9 cellular contexts compared by ENCODE assay signal in the genomic region with DNA sequence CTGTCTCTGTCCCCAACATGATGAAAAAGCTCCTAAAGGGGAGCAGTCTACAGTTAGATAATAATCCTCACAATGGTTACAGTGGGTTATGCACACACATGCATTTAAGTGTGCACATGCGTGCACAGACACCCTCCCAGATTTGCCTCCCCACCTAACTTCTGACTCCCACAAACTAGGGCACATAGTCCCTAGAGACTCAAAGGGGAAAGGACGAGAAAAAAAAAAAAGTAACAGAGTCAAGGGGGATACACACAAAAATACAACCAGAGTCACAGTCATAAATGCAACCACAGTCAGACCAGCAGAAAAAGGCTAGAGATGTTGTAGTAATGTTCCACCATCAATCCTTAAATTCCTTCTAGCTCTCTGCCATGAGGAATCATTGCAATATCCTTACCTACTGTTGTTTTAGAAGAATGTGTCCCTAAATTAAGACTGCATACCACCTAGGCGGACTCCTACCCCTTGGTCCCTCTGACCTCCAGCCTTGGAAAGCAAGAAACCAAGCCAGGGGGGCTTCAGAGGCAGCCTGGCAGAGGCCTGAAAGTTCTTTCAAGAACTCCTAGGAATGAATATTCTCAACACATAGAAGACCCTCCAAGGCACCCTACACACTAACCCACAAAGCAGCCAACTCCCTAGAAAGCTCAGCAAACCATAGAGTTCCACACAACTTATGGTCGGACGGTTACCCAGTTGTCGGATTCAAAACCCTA. TPM values are rescaled to one million over a fixed set of nuclear protein-coding genes. Genes with fewer than 3 reads are reported as not detected.
DNase-seq lines count a peak whose midpoint lies in the region; ATAC-seq and TF ChIP-seq lines count a peak whose summit lies in the region.
"Had no signal": no experiment of that assay in that cellular context is flagged by ENCODE, and none has a peak within 500 bp of the region (broad histone marks: within the 10 kb centered on the region; RNA-seq: fewer than 3 reads in every experiment).

No MANE protein-coding gene starts in this region.

- intact Hi-C loops in dendritic cell treated with granulocyte-macrophage colony-stimulating factor and Interleukin-4, amounts not matched to agents 40 ng/mL and 50 ng/mL, for 4 days (cut with micrococcal nuclease) = no loop called here
- intact Hi-C loops in naive thymus-derived CD4-positive, alpha-beta T cell (cut with micrococcal nuclease) = loop anchor here (1.0 to 5.0 kb wide), 5 partner anchors 10 to 1900 kb away; partner anchors contain the start of genes CREB3L4 (in 1 of the 2), DENND4B (in 1 of the 2), GON4L (in 1 of the 2) and INTS3 (in 1 of the 2)

- H3K4me3 ChIP-seq in AG04449 (ENCODE audit: low read depth, low read length) = peak overlapping the region; percentile 94
- H3K4me3 ChIP-seq in Karpas-422 (ENCODE audit: low read length) = peak overlapping the region; percentile 81
- H3K4me3 ChIP-seq in naive thymus-derived CD4-positive, alpha-beta T cell (ENCODE audit: low read length) = peak overlapping the region; percentile 74

- peaks cover 81% of the 10 kb centered on the region for H3K4me1 Mint-ChIP-seq in dendritic cell treated with granulocyte-macrophage colony-stimulating factor and Interleukin-4, amounts not matched to agents 40 ng/mL and 50 ng/mL, for 4 days (ENCODE audit: low read depth)
- peaks cover 30 to 64% (median 60%) of the 10 kb centered on the region in 7 donors for H3K4me1 Mint-ChIP-seq in naive thymus-derived CD4-positive, alpha-beta T cell

- H3K9me3 Mint-ChIP-seq in dendritic cell treated with granulocyte-macrophage colony-stimulating factor and Interleukin-4, amounts not matched to agents 40 ng/mL and 50 ng/mL, for 4 days = no peaks in the 10 kb centered on the region
- H3K9me3 Mint-ChIP-seq in naive thymus-derived CD4-positive, alpha-beta T cell = no peaks in the 10 kb centered on the region

- H2AFZ ChIP-seq in Karpas-422 (ENCODE audit: low read length) = no peak overlapping the region; the same call in 1 of the 2 replicates

- H3K9ac ChIP-seq in Karpas-422 (ENCODE audit: low read length) = peak overlapping the region; percentile 91

- DNase-seq in AG04449 (ENCODE audit: low read depth, low spot score) = no peak
- peak; percentile 48 for DNase-seq in Karpas-422
- no peak for DNase-seq in naive thymus-derived CD4-positive, alpha-beta T cell
- no peak for DNase-seq in activated CD4-positive, CD25-positive, alpha-beta regulatory T cell (lab: John Stamatoyannopoulos, UW)
- no peak for DNase-seq in NCI-H82 treated with DMSO at 0.1 percent for 48 hours (lab: John Stamatoyannopoulos, UW; ENCODE audit: unreplicated experiment)
- no peak for DNase-seq in NCI-H2107 (lab: John Stamatoyannopoulos, UW)
- DNase-seq: NCI-H1092 had no signal

- H4K20me1 ChIP-seq in Karpas-422 (ENCODE audit: insufficient read depth, low read depth, low read length) = peaks cover 20% of the 10 kb centered on the region; the same call in 1 of the 2 replicates

- H3K27ac Mint-ChIP-seq in dendritic cell treated with granulocyte-macrophage colony-stimulating factor and Interleukin-4, amounts not matched to agents 40 ng/mL and 50 ng/mL, for 4 days = peak overlapping the region; percentile 94
- peak overlapping the region; percentile 89 to 98 (median 94) for H3K27ac Mint-ChIP-seq in naive thymus-derived CD4-positive, alpha-beta T cell

- H3K4me3 Mint-ChIP-seq in dendritic cell treated with granulocyte-macrophage colony-stimulating factor and Interleukin-4, amounts not matched to agents 40 ng/mL and 50 ng/mL, for 4 days = peak overlapping the region; percentile 94
- H3K4me3 Mint-ChIP-seq in naive thymus-derived CD4-positive, alpha-beta T cell = peak overlapping the region; percentile 91 to 100 (median 97)

- peaks cover 21% of the 10 kb centered on the region; the same call in 1 of the 2 replicates for H3K36me3 ChIP-seq in Karpas-422 (ENCODE audit: insufficient read depth, low read length)
- peaks cover 11 to 38% (median 13%) of the 10 kb centered on the region in 3 experiments for H3K36me3 ChIP-seq in naive thymus-derived CD4-positive, alpha-beta T cell (ENCODE audit: control insufficient read depth in 2 of 3, insufficient read depth in 3 of 3, low read length in 3 of 3)

- no peaks in the 10 kb centered on the region for H3K27me3 ChIP-seq in Karpas-422 (ENCODE audit: low read length)
- H3K27me3 ChIP-seq in naive thymus-derived CD4-positive, alpha-beta T cell (ENCODE audit: control insufficient read depth in 2 of 2, insufficient read depth in 2 of 2, low read length in 2 of 2) = no peaks in the 10 kb centered on the region

- peaks cover 50% of the 10 kb centered on the region for H3K4me1 ChIP-seq in Karpas-422 (ENCODE audit: low read length)
- H3K4me1 ChIP-seq in naive thymus-derived CD4-positive, alpha-beta T cell (ENCODE audit: control insufficient read depth in 2 of 2, insufficient read depth in 2 of 2, low read length in 2 of 2) = peaks cover 27 to 33% of the 10 kb centered on the region in 2 donors

- no peaks in the 10 kb centered on the region for H3K9me3 ChIP-seq in Karpas-422 (ENCODE audit: low read length)
- no peaks in the 10 kb centered on the region for H3K9me3 ChIP-seq in naive thymus-derived CD4-positive, alpha-beta T cell (ENCODE audit: control insufficient read depth in 2 of 3, low read length in 3 of 3)

- CTCF ChIA-PET in AG04449 (lab: Yijun Ruan, JAX) = interaction anchor here (0.7 to 5.6 kb wide), 6 partner anchors 10 to 137 kb away, joined by 3 to 83 read pairs (median 4); partner anchors contain the start of gene DENND4B
- CTCF ChIA-PET in naive thymus-derived CD4-positive, alpha-beta T cell (lab: Charles Lee) = interaction anchor here (0.7 to 5.5 kb wide), 5 partner anchors 11 to 159 kb away, joined by 3 to 36 read pairs (median 4); partner anchors contain the start of genes DENND4B, GATAD2B and JTB

- no peaks in the 10 kb centered on the region for H3K27me3 Mint-ChIP-seq in dendritic cell treated with granulocyte-macrophage colony-stimulating factor and Interleukin-4, amounts not matched to agents 40 ng/mL and 50 ng/mL, for 4 days
- no peaks in the 10 kb centered on the region for H3K27me3 Mint-ChIP-seq in naive thymus-derived CD4-positive, alpha-beta T cell

- POLR2A ChIA-PET in AG04449 (lab: Yijun Ruan, JAX) = interaction anchor here (0.7 to 2.7 kb wide), 5 partner anchors 8 to 331 kb away, joined by 3 to 18 read pairs (median 4); partner anchors contain the start of genes CREB3L4 and DENND4B
- POLR2A ChIA-PET in naive thymus-derived CD4-positive, alpha-beta T cell (lab: Charles Lee) = interaction anchor here (0.5 to 12.8 kb wide), 12 partner anchors 9 to 287 kb away, joined by 3 to 159 read pairs (median 8); partner anchors contain the start of genes CREB3L4, DENND4B, GATAD2B and ILF2

- peaks cover 83% of the 10 kb centered on the region for H3K36me3 Mint-ChIP-seq in dendritic cell treated with granulocyte-macrophage colony-stimulating factor and Interleukin-4, amounts not matched to agents 40 ng/mL and 50 ng/mL, for 4 days (ENCODE audit: low read depth)
- H3K36me3 Mint-ChIP-seq in naive thymus-derived CD4-positive, alpha-beta T cell = peaks cover 0 to 21% (median 6%) of the 10 kb centered on the region in 5 donors

- peak overlapping the region; percentile 65 for H3K27ac ChIP-seq in Karpas-422 (ENCODE audit: low read length)
- peak overlapping the region; percentile 92 for H3K27ac ChIP-seq in naive thymus-derived CD4-positive, alpha-beta T cell (ENCODE audit: low read depth, low read length)

- peak overlapping the region; percentile 86 for H3K4me2 ChIP-seq in Karpas-422 (ENCODE audit: low read depth, low read length, poor library complexity, severe bottlenecking)

- no peak for TF ChIP-seq CTCF in AG04449 (IDR thresholded peaks at IDR 0.05; ENCODE audit: insufficient read depth, low read length, missing control alignments)

- H3K9me2 ChIP-seq in Karpas-422 (replicated peaks; ENCODE audit: insufficient read depth, low read length) = no peaks in the 10 kb centered on the region

- peaks cover 60% of the 10 kb centered on the region for H3K79me2 ChIP-seq in Karpas-422 (ENCODE audit: low read length)

- ATAC-seq in naive thymus-derived CD4-positive, alpha-beta T cell = no peak
- no peak for ATAC-seq in GM19463 (IDR thresholded peaks at IDR 0.05; ENCODE audit: unreplicated experiment)

RNA-seq across cellular contexts. Expression of gene CRTC2, which starts 1.3 kb away (rescaled TPM):
- total RNA-seq in Karpas-422 (2014; rRNA removed; shearing (Covaris generic); ENCODE audit: low replicate concordance) = 27.9 and 28.3 TPM in 2 replicates
- total RNA-seq in naive thymus-derived CD4-positive, alpha-beta T cell = 100 to 1,000 TPM in 4 of 5 experiments, 10 to 100 TPM in 1; 86.1 to 157 (median 119) TPM
- polyA plus RNA-seq in naive thymus-derived CD4-positive, alpha-beta T cell = 10 to 100 TPM; 25.2 to 44.8 TPM

RNA-seq across cellular contexts. Expression of gene SLC39A1, which starts 6.2 kb away (rescaled TPM):
- 27.1 and 59.5 TPM in 2 replicates for total RNA-seq in Karpas-422 (2014; rRNA removed; shearing (Covaris generic); ENCODE audit: low replicate concordance)
- total RNA-seq in naive thymus-derived CD4-positive, alpha-beta T cell = 10 to 100 TPM; 14.4 to 53.2 (median 18.7) TPM
- polyA plus RNA-seq in naive thymus-derived CD4-positive, alpha-beta T cell = 10 to 100 TPM; 27.8 to 37.4 TPM

RNA-seq across cellular contexts. Expression of gene CREB3L4, which starts 10.5 kb away (rescaled TPM):
- total RNA-seq in Karpas-422 (2014; rRNA removed; shearing (Covaris generic); ENCODE audit: low replicate concordance) = 22.2 and 44.0 TPM in 2 replicates
- total RNA-seq in naive thymus-derived CD4-positive, alpha-beta T cell = 1 to 10 TPM; 4.6 to 8.4 (median 7.0) TPM
- polyA plus RNA-seq in naive thymus-derived CD4-positive, alpha-beta T cell = 1 to 10 TPM; 6.2 to 7.7 TPM

RNA-seq across cellular contexts. Expression of gene DENND4B, which starts 10.6 kb away (rescaled TPM):
- total RNA-seq in Karpas-422 (2014; rRNA removed; shearing (Covaris generic); ENCODE audit: low replicate concordance) = 39.6 and 65.2 TPM in 2 replicates
- 100 to 1,000 TPM; 148 to 223 (median 197) TPM for total RNA-seq in naive thymus-derived CD4-positive, alpha-beta T cell
- 10 to 100 TPM; 12.5 to 27.0 TPM for polyA plus RNA-seq in naive thymus-derived CD4-positive, alpha-beta T cell

RNA-seq across cellular contexts. Expression of gene JTB, which starts 20.3 kb away (rescaled TPM):
- 314 and 343 TPM in 2 replicates for total RNA-seq in Karpas-422 (2014; rRNA removed; shearing (Covaris generic); ENCODE audit: low replicate concordance)
- 100 to 1,000 TPM in 3 of 5 experiments, 10 to 100 TPM in 2; 78.4 to 134 (median 104) TPM for total RNA-seq in naive thymus-derived CD4-positive, alpha-beta T cell
- 100 to 1,000 TPM; 294 to 319 TPM for polyA plus RNA-seq in naive thymus-derived CD4-positive, alpha-beta T cell
